ENCODE assay signal across 22 cellular contexts in genomic region chr18:71322201-71322600, GRCh38.
DNase-seq lines count a peak whose midpoint lies in the region; ATAC-seq, FAIRE-seq and TF ChIP-seq lines count a peak whose summit lies in the region.
"Had no signal": no experiment of that assay in that cellular context is flagged by ENCODE, and none has a peak within 500 bp of the region (broad histone marks: within the 10 kb centered on the region; RNA-seq: fewer than 3 reads in every experiment).

No MANE protein-coding gene starts in this region.

- H3K4me2 ChIP-seq in PC-3 (ENCODE audit: low read length) = no peak overlapping the region
- H3K4me2 ChIP-seq: BLaER1 treated with 17β-estradiol and CSF1 and Interleukin-3, amounts not matched to agents 10 nM and 100 nM; GM23338 had no signal

- no peak for TF ChIP-seq CTCF in PC-3 (conservative IDR thresholded peaks at IDR 0.05; ENCODE audit: low read depth, low read length)

- H3F3A ChIP-seq in PC-3 (ENCODE audit: low read length, unreplicated experiment) = no peaks in the 10 kb centered on the region

- no peak overlapping the region for H2AFZ ChIP-seq in PC-3 (ENCODE audit: low read length)
- H2AFZ ChIP-seq: GM23338 had no signal

- H3K36me3 ChIP-seq in PC-3 (ENCODE audit: low read depth, low read length) = no peaks in the 10 kb centered on the region
- H3K36me3 ChIP-seq: BLaER1 treated with 17β-estradiol and CSF1 and Interleukin-3, amounts not matched to agents 10 nM and 100 nM had no signal

- intact Hi-C loops in PC-3 (cut with micrococcal nuclease) = no loop called here

- FAIRE-seq in endometrium (lab: Jason Lieb, UNC) (peak; percentile 29), GM12892 (lab: Jason Lieb, UNC) (no peak)
- FAIRE-seq: GM19239, HTR-8/SVneo, K562 had no signal

- no TSS peak for BruUV-seq in PC-3 (replicated peaks; lab: Mats Ljungman, UMichigan)

- no peak overlapping the region for H3K4me3 ChIP-seq in PC-3 (ENCODE audit: low read length)
- H3K4me3 ChIP-seq: BLaER1 treated with 17β-estradiol and CSF1 and Interleukin-3, amounts not matched to agents 10 nM and 100 nM; GM23338; K562 had no signal

- H3K9me2 ChIP-seq in PC-3 (replicated peaks; ENCODE audit: low read length) = no peaks in the 10 kb centered on the region

- H3K27ac ChIP-seq in PC-3 (ENCODE audit: low read length) = no peak overlapping the region
- H3K27ac ChIP-seq: BLaER1 treated with 17β-estradiol and CSF1 and Interleukin-3, amounts not matched to agents 10 nM and 100 nM; HL-60 had no signal

- no peak overlapping the region for H3K9ac ChIP-seq in PC-3 (ENCODE audit: low read length)
- H3K9ac ChIP-seq: BLaER1 treated with 17β-estradiol and CSF1 and Interleukin-3, amounts not matched to agents 10 nM and 100 nM had no signal

- no peaks in the 10 kb centered on the region for H3K9me3 Mint-ChIP-seq in activated CD8-positive, alpha-beta T cell treated with anti-CD3 and anti-CD28 coated beads, Interleukin-2, amount 10 ng/mL, durations not matched to agents 7 days and 5 days (ENCODE audit: insufficient read depth)
- H3K9me3 Mint-ChIP-seq: CD4-positive, alpha-beta T cell had no signal

- H3K27ac Mint-ChIP-seq in activated CD8-positive, alpha-beta T cell treated with anti-CD3 and anti-CD28 coated beads, Interleukin-2, amount 10 ng/mL, durations not matched to agents 7 days and 5 days = no peak overlapping the region
- H3K27ac Mint-ChIP-seq: B cell; CD4-positive, alpha-beta T cell; GM23338; HFFc6 had no signal

- peak; percentile 71 for ATAC-seq in PC-3
- ATAC-seq in activated CD8-positive, alpha-beta T cell treated with anti-CD3 and anti-CD28 coated beads, Interleukin-2, amount 10 ng/mL, durations not matched to agents 7 days and 5 days = no peak
- ATAC-seq: GM23338, HCT116, K562 had no signal

- no peak for TF ChIP-seq POLR2A in GM12892 (IDR thresholded peaks at IDR 0.05; ENCODE audit: low read depth, low read length)

- CTCF ChIA-PET in PC-3 (lab: Charles Lee) = no interaction called here
- CTCF ChIA-PET in activated CD8-positive, alpha-beta T cell treated with anti-CD3 and anti-CD28 coated beads, Interleukin-2, amount 10 ng/mL, durations not matched to agents 7 days and 5 days (lab: Charles Lee) = no interaction called here

- no peaks in the 10 kb centered on the region for H3K27me3 ChIP-seq in PC-3 (ENCODE audit: low read length)
- H3K27me3 ChIP-seq: BLaER1 treated with 17β-estradiol and CSF1 and Interleukin-3, amounts not matched to agents 10 nM and 100 nM had no signal

- DNase-seq in DMS53 (lab: John Stamatoyannopoulos, UW) = peak; percentile 26
- peak; percentile 11 for DNase-seq in H4 (ENCODE audit: low spot score)
- no peak for DNase-seq in PC-3
- DNase-seq in GM12892 (ENCODE audit: insufficient read length) = no peak
- no peak for DNase-seq in HPDE6-E6E7 (ENCODE audit: extremely low spot score)
- no peak for DNase-seq in activated CD8-positive, alpha-beta T cell treated with anti-CD3 and anti-CD28 coated beads, Interleukin-2, amount 10 ng/mL, durations not matched to agents 7 days and 5 days
- DNase-seq: Caco-2; CD4-positive, alpha-beta T cell; DMS79 treated with DMSO at 0.1 percent for 48 hours; GF-D8; H7; HFFc6; IMR-90 had no signal

- no peaks in the 10 kb centered on the region for H3K36me3 Mint-ChIP-seq in activated CD8-positive, alpha-beta T cell treated with anti-CD3 and anti-CD28 coated beads, Interleukin-2, amount 10 ng/mL, durations not matched to agents 7 days and 5 days (ENCODE audit: low read depth)

- H3K9me3 ChIP-seq in PC-3 (ENCODE audit: low read length) = no peaks in the 10 kb centered on the region
- H3K9me3 ChIP-seq: BLaER1 treated with 17β-estradiol and CSF1 and Interleukin-3, amounts not matched to agents 10 nM and 100 nM; Caco-2 had no signal

- H3K79me2 ChIP-seq in PC-3 (ENCODE audit: low read length) = no peaks in the 10 kb centered on the region

- no peaks in the 10 kb centered on the region for H3K4me1 Mint-ChIP-seq in activated CD8-positive, alpha-beta T cell treated with anti-CD3 and anti-CD28 coated beads, Interleukin-2, amount 10 ng/mL, durations not matched to agents 7 days and 5 days (ENCODE audit: low read depth)
- H3K4me1 Mint-ChIP-seq: B cell, GM23338 had no signal

- POLR2A ChIA-PET in PC-3 (lab: Charles Lee; ENCODE audit: unreplicated experiment) = interaction anchor here (0.6 to 0.9 kb wide), 2 partner anchors 26 to 54 kb away, joined by 3 read pairs; no protein-coding TSS in a partner anchor
- POLR2A ChIA-PET in activated CD8-positive, alpha-beta T cell treated with anti-CD3 and anti-CD28 coated beads, Interleukin-2, amount 10 ng/mL, durations not matched to agents 7 days and 5 days (lab: Charles Lee) = no interaction called here

- no peak overlapping the region for H3K4me3 Mint-ChIP-seq in activated CD8-positive, alpha-beta T cell treated with anti-CD3 and anti-CD28 coated beads, Interleukin-2, amount 10 ng/mL, durations not matched to agents 7 days and 5 days
- H3K4me3 Mint-ChIP-seq: B cell; CD4-positive, alpha-beta T cell; GM23338; HFFc6 had no signal

- H3K27me3 Mint-ChIP-seq in activated CD8-positive, alpha-beta T cell treated with anti-CD3 and anti-CD28 coated beads, Interleukin-2, amount 10 ng/mL, durations not matched to agents 7 days and 5 days (ENCODE audit: low read depth) = no peaks in the 10 kb centered on the region
- H3K27me3 Mint-ChIP-seq: B cell; CD4-positive, alpha-beta T cell had no signal

- no peaks in the 10 kb centered on the region for H3K4me1 ChIP-seq in PC-3 (ENCODE audit: insufficient read depth, low read length)
- H3K4me1 ChIP-seq: BLaER1 treated with 17β-estradiol and CSF1 and Interleukin-3, amounts not matched to agents 10 nM and 100 nM; Caco-2 had no signal

- no peaks in the 10 kb centered on the region for H4K20me1 ChIP-seq in PC-3 (ENCODE audit: low read length)
- H4K20me1 ChIP-seq: BLaER1 treated with 17β-estradiol and CSF1 and Interleukin-3, amounts not matched to agents 10 nM and 100 nM had no signal

Comparison
In these comparisons a context has a peak if more than half of its experiments do, and no peak if none do; other contexts are left out.
1. DNase-seq: peak in DMS53 (single experiment) and H4 (single experiment); none in PC-3 (single experiment), GM12892 (single experiment), HPDE6-E6E7 (single experiment) and activated CD8-positive, alpha-beta T cell treated with anti-CD3 and anti-CD28 coated beads, Interleukin-2, amount 10 ng/mL, durations not matched to agents 7 days and 5 days (single experiment).